ENCODE assay signal across 8 cellular contexts in genomic region chr10:65570143-65571010, GRCh38.
DNase-seq lines count a peak whose midpoint lies in the region; ATAC-seq, FAIRE-seq and TF ChIP-seq lines count a peak whose summit lies in the region.

No MANE protein-coding gene starts in this region.

- H2AFZ ChIP-seq in GM12878 (ENCODE audit: control insufficient read depth, low read depth, low read length) (no peak overlapping the region), MM.1S (ENCODE audit: low read length) (no peak overlapping the region)

- H3K4me1 ChIP-seq in GM12878 (ENCODE audit: control insufficient read depth, insufficient read depth, low read length), result no peaks in the 10 kb centered on the region
- no peaks in the 10 kb centered on the region for H3K4me1 ChIP-seq in stomach smooth muscle (ENCODE audit: control insufficient read depth, insufficient read depth, low read length)
- H3K4me1 ChIP-seq in MM.1S (ENCODE audit: low read length), result no peaks in the 10 kb centered on the region
- H3K4me1 ChIP-seq in tibial nerve, result no peaks in the 10 kb centered on the region

- SMC1A ChIA-PET in GM12878 (lab: Charles Lee; ENCODE audit: uncharacterized antibody, unreplicated experiment), result interaction anchor here (0.5 to 1.4 kb wide), 4 partner anchors 28 to 1500 kb away, joined by 3 read pairs; no protein-coding TSS in a partner anchor

- no peaks in the 10 kb centered on the region for H3F3A ChIP-seq in MM.1S (ENCODE audit: insufficient read depth, low read length)

- H3K36me3 Mint-ChIP-seq in T-cell, result no peaks in the 10 kb centered on the region

- H3K27ac ChIP-seq in GM12878 (ENCODE audit: control insufficient read depth, insufficient read depth) (no peak overlapping the region), stomach smooth muscle (ENCODE audit: low read length) (no peak overlapping the region), MM.1S (ENCODE audit: low read length) (no peak overlapping the region), tibial nerve (no peak overlapping the region)

- CTCF ChIA-PET in GM12878 (lab: Yijun Ruan, JAX) (interaction anchor here (0.6 kb wide), 1 partner anchor 601 kb away, joined by 3 read pairs; no protein-coding TSS in a partner anchor), T-cell (lab: Charles Lee) (no interaction called here)

- H4K20me1 ChIP-seq in GM12878 (ENCODE audit: control insufficient read depth, insufficient read depth) (no peaks in the 10 kb centered on the region), MM.1S (ENCODE audit: insufficient read depth, low read length) (no peaks in the 10 kb centered on the region)

- H3K9me2 ChIP-seq in MM.1S (replicated peaks; ENCODE audit: insufficient read depth, low read length), result no peaks in the 10 kb centered on the region

- in situ Hi-C loops in GM12878 (cut with MboI), result no loop called here

- 9% methylated on average over 19 of the region's 20 CpGs for WGBS in GM12878 (ENCODE audit: insufficient coverage, insufficient replicate concordance, low lambda C conversion rate, missing lambda C conversion rate)
- WGBS in tibial nerve, 2 donors, result 13 to 39% methylated on average over 20 of the region's 20 CpGs

- intact Hi-C loops in GM12878 (cut with micrococcal nuclease; ENCODE audit: unreplicated experiment), result no loop called here

- H3K4me2 ChIP-seq in GM12878 (ENCODE audit: control insufficient read depth, insufficient read depth), result no peak overlapping the region
- H3K4me2 ChIP-seq in MM.1S (ENCODE audit: low read depth, low read length), result no peak overlapping the region

- ATAC-seq in GM12878 (peak; percentile 41), T-cell (replicated peaks in 1 of 4) (no peak)

- BruUV-seq in GM12878 (replicated peaks; lab: Mats Ljungman, UMichigan), result no TSS peak

- no peaks in the 10 kb centered on the region for H3K36me3 ChIP-seq in GM12878 (ENCODE audit: control insufficient read depth in 2 of 2, insufficient read depth in 2 of 2, low read length in 1 of 2)
- H3K36me3 ChIP-seq in stomach smooth muscle (ENCODE audit: control insufficient read depth in 2 of 2, insufficient read depth in 2 of 2, low read length in 2 of 2), result peaks cover 0 to 4% of the 10 kb centered on the region in 2 donors
- no peaks in the 10 kb centered on the region for H3K36me3 ChIP-seq in MM.1S (replicated peaks; ENCODE audit: insufficient read depth, low read length)
- no peaks in the 10 kb centered on the region for H3K36me3 ChIP-seq in tibial nerve

- TF ChIP-seq EP300 in GM12878 (IDR thresholded peaks at IDR 0.05; ENCODE audit: borderline replicate concordance in 1 of 2, control insufficient read depth in 1 of 2, low read depth in 2 of 2, low read length in 2 of 2) (no peak), tibial nerve (IDR thresholded peaks at IDR 0.05) (no peak)

- TF ChIP-seq CTCF in GM12878 (IDR thresholded peaks at IDR 0.05 in 2 of 3, conservative IDR thresholded peaks at IDR 0.05 in 1 of 3; ENCODE audit: control insufficient read depth in 2 of 3, extremely low read depth in 1 of 3, insufficient read depth in 1 of 3, low read depth in 3 of 3, low read length in 3 of 3) (no peak), MM.1S (IDR thresholded peaks at IDR 0.05; ENCODE audit: low read length) (no peak), tibial nerve (IDR thresholded peaks at IDR 0.05) (no peak)

- POLR2A ChIA-PET in GM12878 (lab: Charles Lee), result no interaction called here
- POLR2A ChIA-PET in T-cell (lab: Charles Lee), result no interaction called here

- no peaks in the 10 kb centered on the region for H3K27me3 Mint-ChIP-seq in T-cell

- no peaks in the 10 kb centered on the region for H3K79me2 ChIP-seq in GM12878 (ENCODE audit: control insufficient read depth, insufficient read depth, low read length)
- H3K79me2 ChIP-seq in MM.1S (ENCODE audit: low read length), result no peaks in the 10 kb centered on the region

- FAIRE-seq in H54 (lab: Jason Lieb, UNC) (peak; percentile 99), GM12878 (lab: Jason Lieb, UNC) (no peak)

- no peak overlapping the region for H3K4me3 ChIP-seq in GM12878
- peak overlapping the region; percentile 81 to 92 for H3K4me3 ChIP-seq in stomach smooth muscle (ENCODE audit: low read length in 2 of 2)
- no peak overlapping the region for H3K4me3 ChIP-seq in MM.1S (ENCODE audit: low read length)
- H3K4me3 ChIP-seq in tibial nerve, result peak overlapping the region in 2 of 4 donors; percentile 23 to 39

- no peak overlapping the region for H3K27ac Mint-ChIP-seq in T-cell

- peak; percentile 36 for DNase-seq in H54 (ENCODE audit: insufficient read length, low spot score)
- peak; percentile 95 for DNase-seq in NCI-H2171 treated with DMSO at 0.1 percent for 48 hours (lab: John Stamatoyannopoulos, UW)
- no peak for DNase-seq in GM12878 (ENCODE audit: low read depth, low spot score)
- peak; percentile 28 for DNase-seq in iPS-NIHi11 (ENCODE audit: low spot score)
- no peak for DNase-seq in MM.1S
- DNase-seq in tibial nerve (ENCODE audit: low spot score in 2 of 2), result no peak
- DNase-seq in T-cell, result no peak

- no peak for TF ChIP-seq RAD21 in GM12878 (IDR thresholded peaks at IDR 0.05; ENCODE audit: insufficient read depth, low read depth, low read length)

- H3K4me3 Mint-ChIP-seq in T-cell, result no peak overlapping the region

- no peaks in the 10 kb centered on the region for H3K4me1 Mint-ChIP-seq in T-cell

- TF ChIP-seq POLR2A in H54 (IDR thresholded peaks at IDR 0.05; ENCODE audit: low read depth, low read length) (peak; percentile 60), GM12878 (IDR thresholded peaks at IDR 0.05; ENCODE audit: low read depth, low read length) (no peak), tibial nerve (IDR thresholded peaks at IDR 0.05) (no peak)

- no peaks in the 10 kb centered on the region for H3K27me3 ChIP-seq in GM12878 (replicated peaks in 1 of 2; ENCODE audit: control insufficient read depth in 2 of 2, insufficient read depth in 2 of 2, low read length in 1 of 2)
- H3K27me3 ChIP-seq in stomach smooth muscle (ENCODE audit: control insufficient read depth in 1 of 2, insufficient read depth in 2 of 2, low read length in 2 of 2), result no peaks in the 10 kb centered on the region
- H3K27me3 ChIP-seq in MM.1S (replicated peaks; ENCODE audit: insufficient read depth, low read length), result no peaks in the 10 kb centered on the region
- no peaks in the 10 kb centered on the region for H3K27me3 ChIP-seq in tibial nerve

- H3K9ac ChIP-seq in GM12878 (ENCODE audit: control insufficient read depth, insufficient read depth, low read length), result no peak overlapping the region
- H3K9ac ChIP-seq in stomach smooth muscle (ENCODE audit: low read length in 2 of 2), result peak overlapping the region; percentile 65 to 79
- H3K9ac ChIP-seq in MM.1S (ENCODE audit: low read length), result no peak overlapping the region

- no peaks in the 10 kb centered on the region for H3K9me3 ChIP-seq in GM12878 (replicated peaks; ENCODE audit: control insufficient read depth, insufficient read depth, low read length)
- H3K9me3 ChIP-seq in stomach smooth muscle (ENCODE audit: control insufficient read depth in 2 of 2, low read length in 2 of 2), result no peaks in the 10 kb centered on the region
- no peaks in the 10 kb centered on the region for H3K9me3 ChIP-seq in MM.1S (replicated peaks; ENCODE audit: insufficient read depth, low read length)
- no peaks in the 10 kb centered on the region for H3K9me3 ChIP-seq in tibial nerve

- peaks cover 4 to 6% (median 4%) of the 10 kb centered on the region in 3 donors for H3K9me3 Mint-ChIP-seq in T-cell

- RAD21 ChIA-PET in GM12878 (lab: Charles Lee; ENCODE audit: unreplicated experiment), result interaction anchor here (0.7 kb wide), 1 partner anchor 21 kb away, joined by 3 read pairs; no protein-coding TSS in a partner anchor

TF ChIP-seq in GM12878, 131 proteins besides CTCF, POLR2A, EP300 and RAD21:
- TF ChIP-seq RUNX3 (IDR thresholded peaks at IDR 0.05; ENCODE audit: low read length) (no peak), MEF2B (IDR thresholded peaks at IDR 0.05; ENCODE audit: partially characterized antibody, poor library complexity, severe bottlenecking) (peak; percentile 51), ZNF592 (IDR thresholded peaks at IDR 0.05) (no peak), PKNOX1 (IDR thresholded peaks at IDR 0.05) (peak; percentile 16; the same call in 1 of the 2 replicates), RFX5 (IDR thresholded peaks at IDR 0.05; ENCODE audit: low read depth, low read length) (peak; percentile 75)
TF ChIP-seq in GM12878: peak in this region for 3.

Comparison
In these comparisons a context has a peak if more than half of its experiments do, and no peak if none do; other contexts are left out.
1. DNase-seq: peak in H54 (single experiment), NCI-H2171 treated with DMSO at 0.1 percent for 48 hours (single experiment) and iPS-NIHi11 (single experiment); none in GM12878 (single experiment), MM.1S (single experiment), tibial nerve (0 of 2) and T-cell (0 of 34).
2. H3K4me3 ChIP-seq: peak in stomach smooth muscle (2 of 2); none in GM12878 (single experiment) and MM.1S (single experiment).
3. H3K9ac ChIP-seq: peak in stomach smooth muscle (2 of 2); none in GM12878 (single experiment) and MM.1S (single experiment).